ENCODE assay signal across 27 cellular contexts in the genomic region with DNA sequence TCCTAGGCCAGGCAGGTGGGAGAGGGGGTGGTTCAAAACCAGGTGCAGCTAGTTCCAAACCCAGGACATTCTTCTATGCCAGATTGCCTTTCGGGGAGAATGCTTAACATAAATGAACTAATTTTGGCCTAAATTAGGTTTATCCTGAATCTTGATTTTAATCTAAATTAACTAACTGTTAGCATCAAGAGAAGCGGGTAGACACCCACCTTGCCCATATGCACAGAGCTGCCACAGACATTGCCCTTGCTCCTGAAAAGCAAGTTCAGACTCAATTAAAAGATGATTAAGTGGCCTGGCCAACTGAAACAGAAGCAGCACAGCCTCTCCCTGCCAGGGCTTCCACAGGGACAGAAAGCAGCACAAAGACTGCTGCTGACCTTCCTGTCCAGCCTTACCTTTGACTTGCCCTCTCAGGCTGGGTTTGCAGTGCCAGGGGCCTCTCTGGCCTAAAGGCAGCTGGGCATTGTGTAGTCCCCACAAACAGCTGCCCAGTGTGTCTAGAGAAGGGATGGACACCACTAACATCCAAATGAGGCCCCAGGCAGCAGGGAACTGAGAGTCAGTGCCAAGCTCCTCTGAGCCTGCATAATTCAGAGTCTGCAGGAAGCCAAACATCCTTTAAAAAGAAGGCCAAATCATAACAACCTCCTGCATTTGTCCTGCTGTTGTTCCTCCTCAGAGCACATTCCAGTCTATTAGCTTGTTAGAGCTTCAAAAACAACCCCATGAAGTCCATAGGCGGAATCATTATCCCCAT. TPM values are rescaled to one million over a fixed set of nuclear protein-coding genes. Genes with fewer than 3 reads are reported as not detected.
DNase-seq lines count a peak whose midpoint lies in the region; ATAC-seq and TF ChIP-seq lines count a peak whose summit lies in the region.
"Had no signal": no experiment of that assay in that cellular context is flagged by ENCODE, and none has a peak within 500 bp of the region (broad histone marks: within the 10 kb centered on the region; RNA-seq: fewer than 3 reads in every experiment).

No MANE protein-coding gene starts in this region.

- H3F3A ChIP-seq in smooth muscle cell (ENCODE audit: low read depth), result no peaks in the 10 kb centered on the region

- H3K27ac ChIP-seq in IMR-90 (ENCODE audit: insufficient read depth, low read length) (peak overlapping the region; percentile 26; the same call in 1 of the 2 replicates), iPS-20b (ENCODE audit: low read length) (no peak overlapping the region), smooth muscle cell (ENCODE audit: low read depth) (no peak overlapping the region)
- H3K27ac ChIP-seq: right lobe of liver, testis, uterus had no signal

- no peak for DNase-seq in IMR-90
- DNase-seq in astrocyte of the spinal cord (ENCODE audit: low read depth, low spot score), result peak; percentile 64
- DNase-seq in stimulated activated effector memory CD8-positive, alpha-beta T cell treated with anti-CD3 and anti-CD28 coated beads, Interleukin-12 subunit alpha, Interleukin-12 subunit beta, amount 100 ng/mL, for 72 hours (ENCODE audit: low spot score in 2 of 2), result no peak
- DNase-seq in smooth muscle cell (lab: John Stamatoyannopoulos, UW; ENCODE audit: unreplicated experiment), result no peak
- DNase-seq in NCI-H1436 treated with DMSO at 0.1 percent for 48 hours (lab: John Stamatoyannopoulos, UW), result no peak
- DNase-seq: activated CD8-positive, alpha-beta T cell treated with anti-CD3 and anti-CD28 coated beads for 36 hours; dorsolateral prefrontal cortex; NCI-H1092 treated with DMSO at 0.1 percent for 48 hours; NCI-H1930; right lobe of liver; SHP77 treated with DMSO at 0.1 percent for 48 hours; stimulated activated CD4-positive, alpha-beta T cell treated with anti-CD3 and anti-CD28 coated beads, Interleukin-4, amount 100 ng/mL, for 4 hours; stimulated activated naive B cell treated with anti-CD40 and anti-IgM and Interleukin-4, amounts not matched to agents 10 μg/mL and 1 μg/mL and 100 μg/mL, for 72 hours; T-cell; testis; uterus had no signal

- H3K27me3 ChIP-seq in IMR-90 (ENCODE audit: control insufficient read depth, insufficient read depth, low read length) (no peaks in the 10 kb centered on the region), iPS-20b (ENCODE audit: insufficient read depth, low read length) (no peaks in the 10 kb centered on the region), smooth muscle cell (ENCODE audit: low read depth) (peaks cover 3% of the 10 kb centered on the region)
- H3K27me3 ChIP-seq: right lobe of liver, testis, uterus had no signal

- no peaks in the 10 kb centered on the region for H3K36me3 Mint-ChIP-seq in stimulated activated effector memory CD8-positive, alpha-beta T cell treated with anti-CD3 and anti-CD28 coated beads, Interleukin-12 subunit alpha, Interleukin-12 subunit beta, amount 100 ng/mL, for 72 hours
- H3K36me3 Mint-ChIP-seq in activated T-helper 17 cell treated with anti-CD3 and anti-CD28 coated beads, Interleukin-2, amount 50 U/mL, for 72 hours (ENCODE audit: low read depth), result no peaks in the 10 kb centered on the region
- H3K36me3 Mint-ChIP-seq: activated naive CD4-positive, alpha-beta T cell treated with anti-CD3 and anti-CD28 coated beads, Interleukin-2, amount 50 U/mL, for 72 hours; IgD-negative memory B cell; stimulated activated naive B cell treated with anti-CD40 and anti-IgM and Interleukin-4, amounts not matched to agents 10 μg/mL and 1 μg/mL and 100 μg/mL, for 72 hours; T-cell had no signal

- H4K8ac ChIP-seq in IMR-90 (ENCODE audit: low read depth in 2 of 2, low read length in 2 of 2), result peak overlapping the region in 1 of 2 experiments; percentile 15; a peak in 1 of 4 replicates

- H4K20me1 ChIP-seq in IMR-90 (ENCODE audit: insufficient read depth, low read length) (no peaks in the 10 kb centered on the region), smooth muscle cell (ENCODE audit: low read depth) (no peaks in the 10 kb centered on the region)

- peak overlapping the region; percentile 5 for H2BK5ac ChIP-seq in IMR-90 (ENCODE audit: low read depth, low read length, poor library complexity, severe bottlenecking)

- no peak overlapping the region for H3K23ac ChIP-seq in IMR-90 (ENCODE audit: low read depth, low read length)

- no peaks in the 10 kb centered on the region for H3K27me3 Mint-ChIP-seq in activated T-helper 17 cell treated with anti-CD3 and anti-CD28 coated beads, Interleukin-2, amount 50 U/mL, for 72 hours
- H3K27me3 Mint-ChIP-seq: activated CD8-positive, alpha-beta T cell treated with anti-CD3 and anti-CD28 coated beads for 36 hours; IgD-negative memory B cell; stimulated activated naive B cell treated with anti-CD40 and anti-IgM and Interleukin-4, amounts not matched to agents 10 μg/mL and 1 μg/mL and 100 μg/mL, for 72 hours; T-cell had no signal

- H3K79me1 ChIP-seq in IMR-90 (ENCODE audit: low read depth in 1 of 2, low read length in 2 of 2), result no peaks in the 10 kb centered on the region

- TF ChIP-seq RAD21 in IMR-90 (IDR thresholded peaks at IDR 0.05; ENCODE audit: low read length), result no peak

- BruUV-seq in IMR-90 (replicated peaks; lab: Mats Ljungman, UMichigan), result no TSS peak

- H3K9ac ChIP-seq in IMR-90 (ENCODE audit: low read depth, low read length), result no peak overlapping the region
- H3K9ac ChIP-seq in iPS-20b (ENCODE audit: low read depth, low read length), result 0 out of 2 replicates have a peak overlapping the region, but pooled peaks have one; percentile 25
- no peak overlapping the region for H3K9ac ChIP-seq in smooth muscle cell (ENCODE audit: low read depth)

- dilution Hi-C loops in IMR-90 (cut with HindIII; ENCODE audit: low sequenced_read_pairs, unreplicated experiment), result no loop called here

- no peak overlapping the region for H3K14ac ChIP-seq in IMR-90 (replicated peaks; ENCODE audit: low read depth, low read length)

- peaks cover 9% of the 10 kb centered on the region for H3K9me3 Mint-ChIP-seq in stimulated activated effector memory CD8-positive, alpha-beta T cell treated with anti-CD3 and anti-CD28 coated beads, Interleukin-12 subunit alpha, Interleukin-12 subunit beta, amount 100 ng/mL, for 72 hours
- peaks cover 4% of the 10 kb centered on the region for H3K9me3 Mint-ChIP-seq in activated T-helper 17 cell treated with anti-CD3 and anti-CD28 coated beads, Interleukin-2, amount 50 U/mL, for 72 hours

- H4K5ac ChIP-seq in IMR-90 (ENCODE audit: low read depth, low read length), result 0 out of 2 replicates have a peak overlapping the region, but pooled peaks have one; percentile 7

- no peak overlapping the region for H3K18ac ChIP-seq in IMR-90 (ENCODE audit: low read depth, low read length)

- in situ Hi-C loops in IMR-90 (cut with MboI; ENCODE audit: low sequenced_read_pairs), result loop anchor here (25.0 kb wide), 1 partner anchor 527 kb away; no protein-coding TSS in a partner anchor
- in situ Hi-C loops in astrocyte of the spinal cord (cut with HindIII; ENCODE audit: low sequenced_read_pairs), result no loop called here

- H3K9me3 ChIP-seq in IMR-90 (ENCODE audit: control insufficient read depth, insufficient read depth, low read length) (peaks cover 2% of the 10 kb centered on the region; the same call in 1 of the 2 replicates), iPS-20b (ENCODE audit: insufficient read depth, low read depth, low read length) (peaks cover 5% of the 10 kb centered on the region; the same call in 1 of the 2 replicates), smooth muscle cell (replicated peaks; ENCODE audit: low read depth) (peaks cover 5% of the 10 kb centered on the region)
- H3K9me3 ChIP-seq: right lobe of liver, testis had no signal

- H3K4me1 Mint-ChIP-seq in stimulated activated effector memory CD8-positive, alpha-beta T cell treated with anti-CD3 and anti-CD28 coated beads, Interleukin-12 subunit alpha, Interleukin-12 subunit beta, amount 100 ng/mL, for 72 hours, result no peaks in the 10 kb centered on the region
- no peaks in the 10 kb centered on the region for H3K4me1 Mint-ChIP-seq in activated T-helper 17 cell treated with anti-CD3 and anti-CD28 coated beads, Interleukin-2, amount 50 U/mL, for 72 hours
- H3K4me1 Mint-ChIP-seq: IgD-negative memory B cell; stimulated activated naive B cell treated with anti-CD40 and anti-IgM and Interleukin-4, amounts not matched to agents 10 μg/mL and 1 μg/mL and 100 μg/mL, for 72 hours; T-cell had no signal

- H2AFZ ChIP-seq in IMR-90 (replicated peaks; ENCODE audit: low read length, poor library complexity) (peak overlapping the region; percentile 69), smooth muscle cell (ENCODE audit: low read depth) (no peak overlapping the region)

- no peaks in the 10 kb centered on the region for H3K9me1 ChIP-seq in IMR-90 (ENCODE audit: insufficient read depth, low read length)

- CTCF ChIA-PET in IMR-90 (lab: Yijun Ruan, JAX), result interaction anchor here (2.2 kb wide), 1 partner anchor 16 kb away, joined by 9 read pairs; a partner anchor contains a TSS

- H3K79me2 ChIP-seq in smooth muscle cell (ENCODE audit: low read depth), result no peaks in the 10 kb centered on the region

- H2AK9ac ChIP-seq in IMR-90 (replicated peaks; ENCODE audit: low read depth, low read length, poor library complexity), result no peak overlapping the region

- no peak overlapping the region for H3K27ac Mint-ChIP-seq in stimulated activated effector memory CD8-positive, alpha-beta T cell treated with anti-CD3 and anti-CD28 coated beads, Interleukin-12 subunit alpha, Interleukin-12 subunit beta, amount 100 ng/mL, for 72 hours
- no peak overlapping the region for H3K27ac Mint-ChIP-seq in activated T-helper 17 cell treated with anti-CD3 and anti-CD28 coated beads, Interleukin-2, amount 50 U/mL, for 72 hours
- H3K27ac Mint-ChIP-seq: activated CD8-positive, alpha-beta T cell treated with anti-CD3 and anti-CD28 coated beads for 36 hours; activated naive CD4-positive, alpha-beta T cell treated with anti-CD3 and anti-CD28 coated beads, Interleukin-2, amount 50 U/mL, for 72 hours; IgD-negative memory B cell; stimulated activated naive B cell treated with anti-CD40 and anti-IgM and Interleukin-4, amounts not matched to agents 10 μg/mL and 1 μg/mL and 100 μg/mL, for 72 hours; T-cell had no signal

- no peak overlapping the region for H3K4me2 ChIP-seq in IMR-90 (ENCODE audit: low read depth, low read length)
- no peak overlapping the region for H3K4me2 ChIP-seq in smooth muscle cell

- no peak overlapping the region for H2BK20ac ChIP-seq in IMR-90 (ENCODE audit: low read depth, low read length)

- WGBS in IMR-90 (ENCODE audit: extremely low coverage in 2 of 2, insufficient read length in 1 of 2), 2 experiments, result no CpG with 5 or more reads among the region's 3 CpGs
- 95% methylated on average over 3 of the region's 3 CpGs for WGBS in smooth muscle cell (ENCODE audit: low lambda C conversion rate)

- H3K4me3 ChIP-seq in IMR-90 (ENCODE audit: insufficient read depth, low read depth, low read length) (no peak overlapping the region), astrocyte of the spinal cord (ENCODE audit: low read depth, low read length) (no peak overlapping the region), iPS-20b (ENCODE audit: low read length) (no peak overlapping the region), smooth muscle cell (no peak overlapping the region)
- H3K4me3 ChIP-seq: dorsolateral prefrontal cortex, right lobe of liver, testis, uterus had no signal

- TF ChIP-seq CTCF in IMR-90 (conservative IDR thresholded peaks at IDR 0.05; ENCODE audit: low read depth, low read length) (no peak), astrocyte of the spinal cord (IDR thresholded peaks at IDR 0.05; ENCODE audit: low read depth, low read length) (no peak), smooth muscle cell (IDR thresholded peaks at IDR 0.05; ENCODE audit: borderline replicate concordance, insufficient read depth, poor library complexity, severe bottlenecking) (no peak)

- no peak overlapping the region for H2BK15ac ChIP-seq in IMR-90 (ENCODE audit: low read depth, low read length)

- ATAC-seq in IMR-90 (ENCODE audit: low read depth), result peak; percentile 83
- peak; percentile 26 for ATAC-seq in stimulated activated effector memory CD8-positive, alpha-beta T cell treated with anti-CD3 and anti-CD28 coated beads, Interleukin-12 subunit alpha, Interleukin-12 subunit beta, amount 100 ng/mL, for 72 hours
- no peak for ATAC-seq in activated T-helper 17 cell treated with anti-CD3 and anti-CD28 coated beads, Interleukin-2, amount 50 U/mL, for 72 hours (replicated peaks)
- ATAC-seq: activated CD4-positive, CD25-positive, alpha-beta regulatory T cell treated with anti-CD3 and anti-CD28 coated beads, Interleukin-2, amount 50 U/mL, for 24 hours; activated CD8-positive, alpha-beta T cell treated with anti-CD3 and anti-CD28 coated beads for 36 hours; activated naive CD4-positive, alpha-beta T cell treated with anti-CD3 and anti-CD28 coated beads, Interleukin-2, amount 50 U/mL, for 72 hours; Panc1; right lobe of liver; stimulated activated naive B cell treated with anti-CD40 and anti-IgM and Interleukin-4, amounts not matched to agents 10 μg/mL and 1 μg/mL and 100 μg/mL, for 72 hours; T-cell had no signal

- no peak overlapping the region for H3K4ac ChIP-seq in IMR-90 (ENCODE audit: low read depth, low read length)

- H3K4me3 Mint-ChIP-seq in stimulated activated effector memory CD8-positive, alpha-beta T cell treated with anti-CD3 and anti-CD28 coated beads, Interleukin-12 subunit alpha, Interleukin-12 subunit beta, amount 100 ng/mL, for 72 hours, result no peak overlapping the region
- H3K4me3 Mint-ChIP-seq in activated T-helper 17 cell treated with anti-CD3 and anti-CD28 coated beads, Interleukin-2, amount 50 U/mL, for 72 hours, result no peak overlapping the region
- H3K4me3 Mint-ChIP-seq: activated CD8-positive, alpha-beta T cell treated with anti-CD3 and anti-CD28 coated beads for 36 hours; IgD-negative memory B cell; stimulated activated naive B cell treated with anti-CD40 and anti-IgM and Interleukin-4, amounts not matched to agents 10 μg/mL and 1 μg/mL and 100 μg/mL, for 72 hours; T-cell had no signal

- H3K56ac ChIP-seq in IMR-90 (ENCODE audit: extremely low read depth, insufficient read depth, low read length), result no peak overlapping the region

- no peak overlapping the region for H4K91ac ChIP-seq in IMR-90 (ENCODE audit: insufficient read depth, low read depth, low read length)

- no peak overlapping the region for H2BK120ac ChIP-seq in IMR-90 (ENCODE audit: low read depth, low read length)

- intact Hi-C loops in IMR-90 (cut with micrococcal nuclease), result no loop called here

- POLR2A ChIA-PET in IMR-90 (lab: Charles Lee; ENCODE audit: unreplicated experiment), result no interaction called here

- H2AK5ac ChIP-seq in IMR-90 (ENCODE audit: low read depth, low read length), result no peak overlapping the region

- H3K4me1 ChIP-seq in IMR-90 (ENCODE audit: control insufficient read depth, insufficient read depth, low read length) (peaks cover 2% of the 10 kb centered on the region), iPS-20b (ENCODE audit: insufficient read depth, low read length) (peaks cover 12% of the 10 kb centered on the region; the same call in 1 of the 2 replicates), smooth muscle cell (ENCODE audit: low read depth) (no peaks in the 10 kb centered on the region)
- H3K4me1 ChIP-seq: right lobe of liver, testis, uterus had no signal

- no peak for TF ChIP-seq POLR2A in IMR-90 (IDR thresholded peaks at IDR 0.05; ENCODE audit: low read depth, low read length)

- H3K36me3 ChIP-seq in IMR-90 (ENCODE audit: control insufficient read depth, insufficient read depth, low read length) (no peaks in the 10 kb centered on the region), iPS-20b (ENCODE audit: insufficient read depth, low read depth, low read length) (no peaks in the 10 kb centered on the region), smooth muscle cell (ENCODE audit: low read depth) (no peaks in the 10 kb centered on the region)
- H3K36me3 ChIP-seq: right lobe of liver, uterus had no signal

RNA-seq across cellular contexts. Expression of a gene that starts 15.4 kb away (rescaled TPM):
- total RNA-seq in IMR-90 (2012; rRNA removed), result 56.1 and 76.9 TPM in 2 replicates
- 42.8 and 50.0 TPM in 2 replicates for polyA plus RNA-seq in IMR-90 (2012; rRNA removed)
- 15.7 and 51.4 TPM in 2 replicates for polyA plus RNA-seq in IMR-90 (2012; cell fraction: cytosol; rRNA removed)
- polyA plus RNA-seq in IMR-90 (2012; cell fraction: nucleus; rRNA removed; ENCODE audit: low replicate concordance), result 15.6 and 29.9 TPM in 2 replicates
- 1 to 10 TPM; 2.1 to 3.6 TPM for total RNA-seq in activated T-helper 17 cell treated with anti-CD3 and anti-CD28 coated beads, Interleukin-2, amount 50 U/mL, for 72 hours
- 1.1 and 2.0 TPM in 2 replicates for total RNA-seq in smooth muscle cell
- polyA plus RNA-seq in smooth muscle cell, result 0.54 and 1.5 TPM in 2 replicates

RNA-seq across cellular contexts. Expression of a gene that starts 51.3 kb away (rescaled TPM):
- total RNA-seq in IMR-90 (2012; rRNA removed) (0.28 and 0.36 TPM in 2 replicates), smooth muscle cell (not detected in 2 replicates)
- polyA plus RNA-seq in IMR-90 (2012; rRNA removed) (0.17 TPM in 1 of 2 replicates, not detected in the other), smooth muscle cell (not detected in 2 replicates)
- not detected in 2 replicates for polyA plus RNA-seq in IMR-90 (2012; cell fraction: cytosol; rRNA removed)
- not detected in 2 replicates for polyA plus RNA-seq in IMR-90 (2012; cell fraction: nucleus; rRNA removed; ENCODE audit: low replicate concordance)
- total RNA-seq in activated T-helper 17 cell treated with anti-CD3 and anti-CD28 coated beads, Interleukin-2, amount 50 U/mL, for 72 hours, result not detected
- total RNA-seq: activated CD8-positive, alpha-beta T cell treated with anti-CD3 and anti-CD28 coated beads for 36 hours; activated naive CD4-positive, alpha-beta T cell treated with anti-CD3 and anti-CD28 coated beads, Interleukin-2, amount 50 U/mL, for 72 hours; Daoy; H4; kidney epithelial cell; posterior vena cava; right lobe of liver; T-cell; testis; uterus had no signal
- polyA plus RNA-seq: IgD-negative memory B cell, neural cell had no signal

Comparison
In these comparisons a context has a peak if more than half of its experiments do, and no peak if none do; other contexts are left out.
1. RNA of a gene that starts 15.4 kb away (total RNA-seq): 56.1 to 76.9 TPM in IMR-90; 2.1 to 3.6 TPM in activated T-helper 17 cell treated with anti-CD3 and anti-CD28 coated beads, Interleukin-2, amount 50 U/mL, for 72 hours and 1.1 to 2.0 TPM in smooth muscle cell; every median in the first group is over 10 times any median in the second.